In the genomic region with DNA sequence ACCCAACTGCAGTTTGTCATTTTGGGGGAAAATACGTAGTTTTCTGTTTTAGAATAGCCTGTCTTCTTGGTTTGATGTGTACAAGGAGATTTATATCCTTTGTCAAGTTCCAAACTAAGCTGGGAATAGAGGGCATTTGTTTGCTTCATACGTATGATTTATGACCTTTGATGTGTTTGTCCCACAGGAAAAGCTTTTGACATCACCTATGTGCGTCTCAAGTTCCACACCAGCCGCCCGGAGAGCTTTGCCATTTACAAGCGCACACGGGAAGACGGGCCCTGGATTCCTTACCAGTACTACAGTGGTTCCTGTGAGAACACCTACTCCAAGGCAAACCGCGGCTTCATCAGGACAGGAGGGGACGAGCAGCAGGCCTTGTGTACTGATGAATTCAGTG, we compare ENCODE assay signal across 32 cellular contexts.
A peak's percentile ranks its signal among the peaks of the same experiment; 100 is the strongest.
DNase-seq lines count a peak whose midpoint lies in the region; ATAC-seq and TF ChIP-seq lines count a peak whose summit lies in the region.
"Had no signal": no experiment of that assay in that cellular context is flagged by ENCODE, and none has a peak within 500 bp of the region (broad histone marks: within the 10 kb centered on the region; RNA-seq: fewer than 3 reads in every experiment).

No MANE protein-coding gene starts in this region.

- no peaks in the 10 kb centered on the region for H3K27me3 Mint-ChIP-seq in neural crest cell (ENCODE audit: low read depth)

- in situ Hi-C loops in KBM-7 (cut with MboI; ENCODE audit: low pct_unique_long_range_greater_than_20kb, low sequenced_read_pairs): no loop called here

- H3K9me3 Mint-ChIP-seq in neural crest cell: no peaks in the 10 kb centered on the region
- H3K9me3 Mint-ChIP-seq: activated naive CD4-positive, alpha-beta T cell treated with anti-CD3 and anti-CD28 coated beads, Interleukin-2, amount 10 ng/mL, durations not matched to agents 7 days and 5 days; activated T-helper 17 cell treated with anti-CD3 and anti-CD28 coated beads, Interleukin-2, amount 50 U/mL, for 72 hours; HFFc6; neural progenitor cell had no signal

- H3K27ac ChIP-seq in stomach smooth muscle (ENCODE audit: low read length): peak overlapping the region; percentile 31
- H3K27ac ChIP-seq: 22Rv1, adrenal gland, body of pancreas, C4-2B, dorsolateral prefrontal cortex, GM23248, neural progenitor cell, Peyer's patch had no signal

- DNase-seq in DMS153 (lab: John Stamatoyannopoulos, UW) (peak; percentile 54), DMS153 treated with DMSO at 0.1 percent for 48 hours (lab: John Stamatoyannopoulos, UW; ENCODE audit: unreplicated experiment) (no peak), NCI-H510A (lab: John Stamatoyannopoulos, UW) (peak; percentile 49), neural crest cell (ENCODE audit: low read depth, low spot score) (no peak), left colon (no peak), KBM-7 (no peak), posterior cingulate gyrus (no peak)
- DNase-seq: activated CD4-positive, alpha-beta T cell treated with anti-CD3 and anti-CD28 coated beads for 48 hours; activated naive CD4-positive, alpha-beta T cell treated with anti-CD3 and anti-CD28 coated beads, Interleukin-2, amount 10 ng/mL, durations not matched to agents 7 days and 5 days; adrenal gland; DND-41; dorsolateral prefrontal cortex; foreskin fibroblast; GF-D8; GM23248; head of caudate nucleus; HFFc6; NCI-H1048; NCI-H2029; NCI-H345; NCI-H748 treated with DMSO at 0.1 percent for 48 hours; Peyer's patch; SHP77 treated with DMSO at 0.1 percent for 48 hours; stimulated activated CD4-positive, alpha-beta T cell treated with anti-CD3 and anti-CD28 coated beads, Interleukin-15, amount 100 ng/mL, for 24 hours; stimulated activated CD4-positive, alpha-beta T cell treated with anti-CD3 and anti-CD28 coated beads, Interleukin-4, amount 100 ng/mL, for 4 hours had no signal

- ATAC-seq in left colon: no peak
- ATAC-seq: activated T-helper 17 cell treated with anti-CD3 and anti-CD28 coated beads, Interleukin-2, amount 50 U/mL, for 72 hours; body of pancreas had no signal

- no peak overlapping the region for H3K9ac ChIP-seq in stomach smooth muscle (ENCODE audit: low read length in 2 of 2)
- H3K9ac ChIP-seq: GM23248, neural progenitor cell had no signal

- H3K4me1 ChIP-seq in stomach smooth muscle (ENCODE audit: control insufficient read depth, insufficient read depth, low read length): peaks cover 55% of the 10 kb centered on the region
- H3K4me1 ChIP-seq: adrenal gland had no signal

- no peak overlapping the region for H3K4me3 ChIP-seq in stomach smooth muscle (ENCODE audit: low read length in 2 of 2)
- H3K4me3 ChIP-seq: adrenal gland, body of pancreas, dorsolateral prefrontal cortex, esophagus muscularis mucosa, GM23248, neural progenitor cell, Peyer's patch had no signal

- peaks cover 20% of the 10 kb centered on the region for H3K4me1 Mint-ChIP-seq in neural crest cell
- H3K4me1 Mint-ChIP-seq: activated naive CD4-positive, alpha-beta T cell treated with anti-CD3 and anti-CD28 coated beads, Interleukin-2, amount 10 ng/mL, durations not matched to agents 7 days and 5 days; activated T-helper 17 cell treated with anti-CD3 and anti-CD28 coated beads, Interleukin-2, amount 50 U/mL, for 72 hours had no signal

- no peaks in the 10 kb centered on the region for H3K9me3 ChIP-seq in stomach smooth muscle (ENCODE audit: control insufficient read depth in 2 of 2, low read length in 2 of 2)
- H3K9me3 ChIP-seq: adrenal gland, body of pancreas, esophagus muscularis mucosa, Peyer's patch had no signal

- H3K4me3 Mint-ChIP-seq in neural crest cell: no peak overlapping the region
- H3K4me3 Mint-ChIP-seq: activated naive CD4-positive, alpha-beta T cell treated with anti-CD3 and anti-CD28 coated beads, Interleukin-2, amount 10 ng/mL, durations not matched to agents 7 days and 5 days; activated T-helper 17 cell treated with anti-CD3 and anti-CD28 coated beads, Interleukin-2, amount 50 U/mL, for 72 hours; HFFc6; neural progenitor cell had no signal

- peak overlapping the region; percentile 3 for H3K27ac Mint-ChIP-seq in neural crest cell (ENCODE audit: unreplicated experiment)
- H3K27ac Mint-ChIP-seq: activated naive CD4-positive, alpha-beta T cell treated with anti-CD3 and anti-CD28 coated beads, Interleukin-2, amount 10 ng/mL, durations not matched to agents 7 days and 5 days; activated T-helper 17 cell treated with anti-CD3 and anti-CD28 coated beads, Interleukin-2, amount 50 U/mL, for 72 hours; neural progenitor cell had no signal

- H3K36me3 Mint-ChIP-seq in neural crest cell (ENCODE audit: low read depth): peaks cover 4% of the 10 kb centered on the region
- H3K36me3 Mint-ChIP-seq: activated naive CD4-positive, alpha-beta T cell treated with anti-CD3 and anti-CD28 coated beads, Interleukin-2, amount 10 ng/mL, durations not matched to agents 7 days and 5 days had no signal

- H3K36me3 ChIP-seq in stomach smooth muscle (ENCODE audit: control insufficient read depth in 2 of 2, insufficient read depth in 2 of 2, low read length in 2 of 2): peaks cover 5% of the 10 kb centered on the region in 2 donors
- H3K36me3 ChIP-seq: neural progenitor cell had no signal

- H3K27me3 ChIP-seq in stomach smooth muscle (ENCODE audit: control insufficient read depth in 1 of 2, insufficient read depth in 2 of 2, low read length in 2 of 2): no peaks in the 10 kb centered on the region
- H3K27me3 ChIP-seq: adrenal gland, body of pancreas, esophagus muscularis mucosa, neural progenitor cell, Peyer's patch had no signal

- no peak for TF ChIP-seq CTCF in neural crest cell (conservative IDR thresholded peaks at IDR 0.05)

- intact Hi-C loops in left colon (cut with DNase I, micrococcal nuclease): no loop called here
- intact Hi-C loops in posterior cingulate gyrus (cut with DNase I): no loop called here

Comparison
In these comparisons a context has a peak if more than half of its experiments do, and no peak if none do; other contexts are left out.
1. DNase-seq: peak in DMS153 (single experiment) and NCI-H510A (single experiment); none in DMS153 treated with DMSO at 0.1 percent for 48 hours (single experiment), neural crest cell (single experiment), left colon (0 of 2), KBM-7 (single experiment) and posterior cingulate gyrus (0 of 10).